ENCODE assay signal across 18 cellular contexts in genomic region chr3:158447408-158447807, GRCh38.
A peak's percentile ranks its signal among the peaks of the same experiment; 100 is the strongest.
DNase-seq lines count a peak whose midpoint lies in the region; ATAC-seq, FAIRE-seq and TF ChIP-seq lines count a peak whose summit lies in the region.
"Had no signal": no experiment of that assay in that cellular context is flagged by ENCODE, and none has a peak within 500 bp of the region (broad histone marks: within the 10 kb centered on the region; RNA-seq: fewer than 3 reads in every experiment).

No MANE protein-coding gene starts in this region.

- H3K27ac ChIP-seq in IMR-90 (ENCODE audit: insufficient read depth, low read length): no peak overlapping the region
- no peak overlapping the region for H3K27ac ChIP-seq in left lung
- H3K27ac ChIP-seq: 22Rv1, BLaER1 had no signal

- H2BK120ac ChIP-seq in IMR-90 (ENCODE audit: low read depth, low read length): no peak overlapping the region

- H3K18ac ChIP-seq in IMR-90 (ENCODE audit: low read depth, low read length): no peak overlapping the region

- H3K4me2 ChIP-seq in IMR-90 (ENCODE audit: low read depth, low read length): no peak overlapping the region
- H3K4me2 ChIP-seq: BLaER1, GM23338 had no signal

- H3K4me3 ChIP-seq in IMR-90 (ENCODE audit: insufficient read depth, low read depth, low read length) (no peak overlapping the region), left lung (no peak overlapping the region)
- H3K4me3 ChIP-seq: BLaER1, GM12878, GM23338 had no signal

- no peaks in the 10 kb centered on the region for H3K79me1 ChIP-seq in IMR-90 (ENCODE audit: low read depth in 1 of 2, low read length in 2 of 2)

- H3K56ac ChIP-seq in IMR-90 (ENCODE audit: extremely low read depth, insufficient read depth, low read length): no peak overlapping the region

- no peaks in the 10 kb centered on the region for H3K9me3 ChIP-seq in IMR-90 (ENCODE audit: control insufficient read depth, insufficient read depth, low read length)
- H3K9me3 ChIP-seq in left lung: no peaks in the 10 kb centered on the region
- H3K9me3 ChIP-seq: Caco-2 had no signal

- no peak for TF ChIP-seq RAD21 in IMR-90 (IDR thresholded peaks at IDR 0.05; ENCODE audit: low read length)

- H3K36me3 ChIP-seq in IMR-90 (ENCODE audit: control insufficient read depth, insufficient read depth, low read length): no peaks in the 10 kb centered on the region
- H3K36me3 ChIP-seq in left lung: no peaks in the 10 kb centered on the region
- H3K36me3 ChIP-seq: BLaER1 had no signal

- H4K91ac ChIP-seq in IMR-90 (ENCODE audit: insufficient read depth, low read depth, low read length): no peak overlapping the region

- no peak overlapping the region for H4K5ac ChIP-seq in IMR-90 (ENCODE audit: low read depth, low read length)

- H3K4me1 ChIP-seq in IMR-90 (ENCODE audit: control insufficient read depth, insufficient read depth, low read length): no peaks in the 10 kb centered on the region
- peaks cover 0 to 5% of the 10 kb centered on the region in 2 donors for H3K4me1 ChIP-seq in left lung
- H3K4me1 ChIP-seq: BLaER1, Caco-2 had no signal

- H3K9me1 ChIP-seq in IMR-90 (ENCODE audit: insufficient read depth, low read length): no peaks in the 10 kb centered on the region

- intact Hi-C loops in IMR-90 (cut with micrococcal nuclease): no loop called here
- intact Hi-C loops in left lung (cut with DNase I): no loop called here

- DNase-seq in ACHN (peak; percentile 49), IMR-90 (peak; percentile 22), frontal cortex (ENCODE audit: low spot score in 2 of 2) (no peak), left lung (no peak), amygdala (lab: John Stamatoyannopoulos, UW) (no peak), NCI-H526 (lab: John Stamatoyannopoulos, UW) (no peak)
- DNase-seq: AML-193; Caco-2; CD8-positive, alpha-beta memory T cell; DND-41; H7 had no signal

- no TSS peak for BruUV-seq in IMR-90 (replicated peaks; lab: Mats Ljungman, UMichigan)

- ATAC-seq in IMR-90 (ENCODE audit: low read depth): peak; percentile 68
- ATAC-seq in left lung: peak; percentile 31
- ATAC-seq in HG02759 (IDR thresholded peaks at IDR 0.05; ENCODE audit: unreplicated experiment): no peak
- no peak for ATAC-seq in GM21737 (IDR thresholded peaks at IDR 0.05; ENCODE audit: unreplicated experiment)
- ATAC-seq: GM12878, GM23338 had no signal

- POLR2A ChIA-PET in IMR-90 (lab: Charles Lee; ENCODE audit: unreplicated experiment): no interaction called here

- H4K8ac ChIP-seq in IMR-90 (ENCODE audit: low read depth in 2 of 2, low read length in 2 of 2): no peak overlapping the region

- no peak overlapping the region for H3K9ac ChIP-seq in IMR-90 (ENCODE audit: low read depth, low read length)
- H3K9ac ChIP-seq: BLaER1 had no signal

- no peaks in the 10 kb centered on the region for H4K20me1 ChIP-seq in IMR-90 (ENCODE audit: insufficient read depth, low read length)
- H4K20me1 ChIP-seq: BLaER1 had no signal

- TF ChIP-seq POLR2A in IMR-90 (IDR thresholded peaks at IDR 0.05; ENCODE audit: low read depth, low read length): no peak

- in situ Hi-C loops in ACHN (cut with HindIII; ENCODE audit: low pct_ligation_motif_present, low pct_unique_long_range_greater_than_20kb, low sequenced_read_pairs): no loop called here
- in situ Hi-C loops in IMR-90 (cut with MboI; ENCODE audit: low sequenced_read_pairs): loop anchor here (10.0 kb wide), 1 partner anchor 353 kb away; no protein-coding TSS in a partner anchor

- H2AK9ac ChIP-seq in IMR-90 (replicated peaks; ENCODE audit: low read depth, low read length, poor library complexity): no peak overlapping the region

- H3K4ac ChIP-seq in IMR-90 (ENCODE audit: low read depth, low read length): no peak overlapping the region

- H2BK20ac ChIP-seq in IMR-90 (ENCODE audit: low read depth, low read length): no peak overlapping the region

- peak; percentile 40 for FAIRE-seq in frontal cortex (lab: Jason Lieb, UNC)
- FAIRE-seq: GM12878, GM18507 had no signal

- H2AFZ ChIP-seq in IMR-90 (replicated peaks; ENCODE audit: low read length, poor library complexity): no peak overlapping the region
- H2AFZ ChIP-seq: GM23338 had no signal

- H2BK15ac ChIP-seq in IMR-90 (ENCODE audit: low read depth, low read length): no peak overlapping the region

- CTCF ChIA-PET in IMR-90 (lab: Yijun Ruan, JAX): no interaction called here

- TF ChIP-seq CTCF in IMR-90 (conservative IDR thresholded peaks at IDR 0.05; ENCODE audit: low read depth, low read length) (no peak), left lung (IDR thresholded peaks at IDR 0.05) (no peak)

- no peak overlapping the region for H2BK5ac ChIP-seq in IMR-90 (ENCODE audit: low read depth, low read length, poor library complexity, severe bottlenecking)

- no peak overlapping the region for H3K14ac ChIP-seq in IMR-90 (replicated peaks; ENCODE audit: low read depth, low read length)

- H3K23ac ChIP-seq in IMR-90 (ENCODE audit: low read depth, low read length): no peak overlapping the region

- dilution Hi-C loops in IMR-90 (cut with HindIII; ENCODE audit: low sequenced_read_pairs, unreplicated experiment): no loop called here

- no peak overlapping the region for H2AK5ac ChIP-seq in IMR-90 (ENCODE audit: low read depth, low read length)

- H3K27me3 ChIP-seq in IMR-90 (ENCODE audit: control insufficient read depth, insufficient read depth, low read length): no peaks in the 10 kb centered on the region
- H3K27me3 ChIP-seq in left lung: no peaks in the 10 kb centered on the region
- H3K27me3 ChIP-seq: BLaER1 had no signal

TF ChIP-seq in IMR-90, 13 proteins besides CTCF, POLR2A, EP300 and RAD21:
- TF ChIP-seq NFE2L2 (IDR thresholded peaks at IDR 0.05; ENCODE audit: low read depth, low read length) (no peak), MAZ (IDR thresholded peaks at IDR 0.05; ENCODE audit: borderline replicate concordance, low read depth, low read length) (no peak), MAFK (IDR thresholded peaks at IDR 0.05; ENCODE audit: low read depth, low read length) (no peak), USF2 (IDR thresholded peaks at IDR 0.05; ENCODE audit: low read depth, low read length) (no peak), MXI1 (IDR thresholded peaks at IDR 0.05; ENCODE audit: borderline replicate concordance, low read depth, low read length) (no peak), RFX5 (IDR thresholded peaks at IDR 0.05; ENCODE audit: low read depth, low read length) (no peak), CHD1 (IDR thresholded peaks at IDR 0.05; ENCODE audit: low read depth, low read length) (no peak), SMC3 (IDR thresholded peaks at IDR 0.05; ENCODE audit: low read depth, low read length) (no peak), FOS (IDR thresholded peaks at IDR 0.05; ENCODE audit: low read depth, low read length) (no peak), CEBPB (IDR thresholded peaks at IDR 0.05; ENCODE audit: low read depth, low read length) (no peak), ELK1 (IDR thresholded peaks at IDR 0.05; ENCODE audit: borderline replicate concordance, low read depth, low read length) (no peak), BHLHE40 (IDR thresholded peaks at IDR 0.05; ENCODE audit: low read depth, low read length) (no peak), RCOR1 (IDR thresholded peaks at IDR 0.05; ENCODE audit: insufficient replicate concordance, low read length) (no peak)

Comparison
In these comparisons a context has a peak if more than half of its experiments do, and no peak if none do; other contexts are left out.
1. DNase-seq: peak in ACHN (single experiment) and IMR-90 (single experiment); none in frontal cortex (0 of 2), left lung (0 of 2), amygdala (0 of 56) and NCI-H526 (0 of 2).
2. ATAC-seq: peak in IMR-90 (single experiment) and left lung (single experiment); none in HG02759 (single experiment) and GM21737 (single experiment).